Comparison of ENCODE assay signal across 21 cellular contexts in the genomic region with DNA sequence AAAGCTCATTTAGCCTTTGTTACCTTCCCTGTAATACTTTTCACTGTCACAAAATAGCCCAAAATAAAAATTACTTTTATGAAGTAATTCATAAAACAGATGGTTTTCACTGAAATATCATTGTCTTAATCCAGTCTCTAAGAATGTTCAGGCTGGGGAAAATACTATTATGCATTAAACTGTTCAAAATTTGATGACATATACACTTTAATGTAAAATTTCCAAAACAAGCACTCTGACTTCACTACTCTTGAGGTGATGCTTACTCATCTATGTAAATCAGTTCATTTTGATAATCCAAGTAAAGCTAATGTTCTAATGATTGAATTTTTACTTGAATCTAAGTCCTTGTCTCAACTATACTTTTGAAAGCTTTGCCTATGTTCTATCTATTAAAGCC.
DNase-seq lines count a peak whose midpoint lies in the region; ATAC-seq, FAIRE-seq and TF ChIP-seq lines count a peak whose summit lies in the region.
"Had no signal": no experiment of that assay in that cellular context is flagged by ENCODE, and none has a peak within 500 bp of the region (broad histone marks: within the 10 kb centered on the region; RNA-seq: fewer than 3 reads in every experiment).

No MANE protein-coding gene starts in this region.

- H3K4me3 ChIP-seq in SK-N-MC: no peak overlapping the region
- H3K4me3 ChIP-seq: HAP-1 had no signal

- no peak overlapping the region for H3K9ac ChIP-seq in SK-N-MC (ENCODE audit: insufficient read length)

- TF ChIP-seq CTCF in D721Med (IDR thresholded peaks at IDR 0.05; ENCODE audit: insufficient read depth, missing control alignments): no peak

- peak overlapping the region; percentile 60 for H3K27ac ChIP-seq in SK-N-MC
- H3K27ac ChIP-seq: 22Rv1 had no signal

- H3K27ac Mint-ChIP-seq in activated naive CD4-positive, alpha-beta T cell treated with anti-CD3 and anti-CD28 coated beads, Interleukin-2, amount 50 U/mL, for 24 hours: peak overlapping the region; percentile 23
- H3K27ac Mint-ChIP-seq: HFFc6 had no signal

- peaks cover 24% of the 10 kb centered on the region for H3K36me3 Mint-ChIP-seq in activated naive CD4-positive, alpha-beta T cell treated with anti-CD3 and anti-CD28 coated beads, Interleukin-2, amount 50 U/mL, for 24 hours

- FAIRE-seq in D721Med (lab: Jason Lieb, UNC): peak; percentile 6
- FAIRE-seq: A204.1, G401.6, GM12892, H54 had no signal

- no peak overlapping the region for H3K4me3 Mint-ChIP-seq in activated naive CD4-positive, alpha-beta T cell treated with anti-CD3 and anti-CD28 coated beads, Interleukin-2, amount 50 U/mL, for 24 hours
- H3K4me3 Mint-ChIP-seq: CD4-positive, alpha-beta memory T cell; HFFc6 had no signal

- ATAC-seq in HG02981 (IDR thresholded peaks at IDR 0.05; ENCODE audit: unreplicated experiment): no peak

- no peak for DNase-seq in activated naive CD4-positive, alpha-beta T cell (lab: John Stamatoyannopoulos, UW)
- DNase-seq in D721Med (ENCODE audit: insufficient read length, low spot score): no peak
- DNase-seq in SK-N-MC (ENCODE audit: low read depth, low spot score): no peak
- no peak for DNase-seq in cerebellum (ENCODE audit: low spot score)
- no peak for DNase-seq in UCSD-AML1 (lab: John Stamatoyannopoulos, UW; ENCODE audit: unreplicated experiment)
- DNase-seq: C1 segment of cervical spinal cord; Calu3; CD4-positive, alpha-beta memory T cell; COR-L47; DMS153; DND-41; GOT3; HFFc6 had no signal

- peaks cover 15% of the 10 kb centered on the region for H3K4me1 Mint-ChIP-seq in activated naive CD4-positive, alpha-beta T cell treated with anti-CD3 and anti-CD28 coated beads, Interleukin-2, amount 50 U/mL, for 24 hours

- no peaks in the 10 kb centered on the region for H3K27me3 Mint-ChIP-seq in activated naive CD4-positive, alpha-beta T cell treated with anti-CD3 and anti-CD28 coated beads, Interleukin-2, amount 50 U/mL, for 24 hours
- H3K27me3 Mint-ChIP-seq: CD4-positive, alpha-beta memory T cell had no signal

- H3K9me3 Mint-ChIP-seq in activated naive CD4-positive, alpha-beta T cell treated with anti-CD3 and anti-CD28 coated beads, Interleukin-2, amount 50 U/mL, for 24 hours: no peaks in the 10 kb centered on the region
- H3K9me3 Mint-ChIP-seq: CD4-positive, alpha-beta memory T cell; HFFc6 had no signal

- H3K9me3 ChIP-seq in SK-N-MC (ENCODE audit: low read depth, low read length): no peaks in the 10 kb centered on the region
- H3K9me3 ChIP-seq: HAP-1 had no signal

- peaks cover 56% of the 10 kb centered on the region for H3K36me3 ChIP-seq in SK-N-MC (ENCODE audit: insufficient read depth, low read length)
